In the genomic region with DNA sequence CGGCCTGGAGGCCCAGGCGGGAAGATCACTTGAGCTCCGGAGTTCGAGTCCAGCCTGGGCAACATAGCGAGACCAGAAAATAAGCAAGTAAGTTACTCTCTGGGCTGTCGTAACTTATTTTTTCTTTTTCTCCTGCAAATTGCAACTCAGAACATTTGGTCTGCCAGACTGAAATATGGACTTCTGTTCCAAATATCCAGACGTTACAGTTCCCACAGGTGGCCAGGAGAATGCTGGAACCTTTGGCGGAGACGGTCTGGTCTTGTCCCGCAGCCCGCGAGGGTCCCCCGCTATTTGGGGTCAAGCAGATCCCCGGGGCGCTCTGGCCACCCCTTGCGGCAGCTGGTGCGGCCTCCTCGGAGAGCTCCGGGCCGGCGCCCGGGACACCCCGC, we compare ENCODE assay signal across 8 cellular contexts. TPM values are rescaled to one million over a fixed set of nuclear protein-coding genes. Genes with fewer than 3 reads are reported as not detected.
A peak's percentile ranks its signal among the peaks of the same experiment; 100 is the strongest.
DNase-seq lines count a peak whose midpoint lies in the region; ATAC-seq and TF ChIP-seq lines count a peak whose summit lies in the region.

No MANE protein-coding gene starts in this region.

- ATAC-seq in activated T-cell treated with anti-CD3 and anti-CD28 coated beads, Interleukin-2, amount 50 U/mL, for 4 hours: no peak
- no peak for ATAC-seq in lung (ENCODE audit: insufficient read depth, low FRiP score)

- H3K36me3 Mint-ChIP-seq in activated T-cell treated with anti-CD3 and anti-CD28 coated beads, Interleukin-2, amount 50 U/mL, for 4 hours (ENCODE audit: insufficient read depth): no peaks in the 10 kb centered on the region
- no peaks in the 10 kb centered on the region for H3K36me3 Mint-ChIP-seq in brain

- peaks cover 0 to 4% of the 10 kb centered on the region in 2 donors for H3K4me1 ChIP-seq in lung (ENCODE audit: control insufficient read depth in 2 of 2, insufficient read depth in 2 of 2, low read length in 2 of 2)
- peaks cover 0 to 18% (median 8%) of the 10 kb centered on the region in 4 donors for H3K4me1 ChIP-seq in transverse colon

- no peak for TF ChIP-seq EP300 in transverse colon (IDR thresholded peaks at IDR 0.05; ENCODE audit: low read depth)

- H3K27ac Mint-ChIP-seq in brain: peak overlapping the region in 4 of 5 experiments; percentile 16 to 53 (median 28)

- H3K27me3 ChIP-seq in lung (ENCODE audit: control insufficient read depth, insufficient read depth) (no peaks in the 10 kb centered on the region), transverse colon (no peaks in the 10 kb centered on the region)

- WGBS in lung, 2 donors: 20% methylated on average over 22 to 23 of the region's 23 CpGs
- WGBS in transverse colon (ENCODE audit: low coverage in 1 of 2), 2 donors: 18 to 50% methylated on average over 6 to 18 of the region's 23 CpGs

- H3K4me3 Mint-ChIP-seq in activated T-cell treated with anti-CD3 and anti-CD28 coated beads, Interleukin-2, amount 50 U/mL, for 4 hours: peak overlapping the region; percentile 64
- peak overlapping the region; percentile 77 to 82 (median 79) for H3K4me3 Mint-ChIP-seq in brain

- TF ChIP-seq POLR2A in transverse colon (IDR thresholded peaks at IDR 0.05): no peak

- TF ChIP-seq CTCF in brain (conservative IDR thresholded peaks at IDR 0.05) (no peak), lung (IDR thresholded peaks at IDR 0.05; ENCODE audit: control extremely low read depth, extremely low read depth) (no peak), transverse colon (IDR thresholded peaks at IDR 0.05) (no peak)

- peaks cover 5% of the 10 kb centered on the region for H3K4me1 Mint-ChIP-seq in activated T-cell treated with anti-CD3 and anti-CD28 coated beads, Interleukin-2, amount 50 U/mL, for 4 hours (ENCODE audit: low read depth)
- H3K4me1 Mint-ChIP-seq in brain: peaks cover 32% of the 10 kb centered on the region

- H3K36me3 ChIP-seq in lung (ENCODE audit: control insufficient read depth in 2 of 2, insufficient read depth in 2 of 2, low read length in 2 of 2) (no peaks in the 10 kb centered on the region), transverse colon (no peaks in the 10 kb centered on the region)

- in situ Hi-C loops in transverse colon (cut with MboI; ENCODE audit: low pct_ligation_motif_present in 1 of 4, low pct_unique_long_range_greater_than_20kb in 1 of 4, low sequenced_read_pairs in 3 of 4): no loop called here

- H3K4me3 ChIP-seq in lung (peak overlapping the region; percentile 66), transverse colon (peak overlapping the region; percentile 21 to 89 (median 82))

- H3K27ac ChIP-seq in lung (ENCODE audit: low read depth in 1 of 2, low read length in 1 of 2) (peak overlapping the region in 1 of 2 donors; percentile 85), transverse colon (peak overlapping the region; percentile 75 to 91 (median 89))

- DNase-seq in activated T-cell treated with anti-CD3 and anti-CD28 coated beads, Interleukin-2, amount 50 U/mL, for 4 hours: no peak
- DNase-seq in activated T-cell treated with anti-CD3 and anti-CD28 coated beads, Interleukin-2, amount 50 U/mL, for 48 hours: no peak
- DNase-seq in lung (ENCODE audit: low spot score): no peak
- no peak for DNase-seq in transverse colon
- DNase-seq in NCI-H345 (lab: John Stamatoyannopoulos, UW): no peak
- no peak for DNase-seq in HCEC 1CT
- no peak for DNase-seq in DMS53 treated with DMSO at 0.1 percent for 48 hours (lab: John Stamatoyannopoulos, UW; ENCODE audit: unreplicated experiment)

- intact Hi-C loops in transverse colon (cut with DNase I; ENCODE audit: low total_unique reads): no loop called here

- no peaks in the 10 kb centered on the region for H3K9me3 ChIP-seq in lung (ENCODE audit: control insufficient read depth in 2 of 2, insufficient read depth in 1 of 2, low read length in 1 of 2)
- no peaks in the 10 kb centered on the region for H3K9me3 ChIP-seq in transverse colon

- H3K27me3 Mint-ChIP-seq in activated T-cell treated with anti-CD3 and anti-CD28 coated beads, Interleukin-2, amount 50 U/mL, for 4 hours (ENCODE audit: low read depth): peaks cover 29% of the 10 kb centered on the region
- H3K27me3 Mint-ChIP-seq in brain: peaks cover 8% of the 10 kb centered on the region

- no peaks in the 10 kb centered on the region for H3K9me3 Mint-ChIP-seq in activated T-cell treated with anti-CD3 and anti-CD28 coated beads, Interleukin-2, amount 50 U/mL, for 4 hours
- H3K9me3 Mint-ChIP-seq in brain: no peaks in the 10 kb centered on the region

RNA-seq across cellular contexts. Expression of gene PLEKHH1, which starts 0.5 kb away (rescaled TPM):
- total RNA-seq in activated T-cell treated with anti-CD3 and anti-CD28 coated beads, Interleukin-2, amount 50 U/mL, for 4 hours: 1 to 10 TPM; 1.1 to 2.3 (median 1.1) TPM
- 43.3 TPM for polyA plus RNA-seq in brain (ENCODE audit: insufficient read depth, low read depth, low replicate concordance)
- total RNA-seq in lung: 1 to 10 TPM; 2.9 to 9.3 TPM
- polyA plus RNA-seq in lung: 1 to 10 TPM in 1 of 2 donors, under 1 TPM in 1; 0.80 to 2.9 TPM
- total RNA-seq in transverse colon: 100 to 1,000 TPM in 1 of 4 donors, 10 to 100 TPM in 3; 71.1 to 123 (median 79.7) TPM

RNA-seq across cellular contexts. Expression of gene TMEM229B, which starts 44.1 kb away (rescaled TPM):
- total RNA-seq in activated T-cell treated with anti-CD3 and anti-CD28 coated beads, Interleukin-2, amount 50 U/mL, for 4 hours: 1 to 10 TPM; 3.5 to 4.9 (median 4.2) TPM
- 15.3 TPM for polyA plus RNA-seq in brain (ENCODE audit: insufficient read depth, low read depth, low replicate concordance)
- 1 to 10 TPM; 1.5 to 4.5 TPM for total RNA-seq in lung
- 1 to 10 TPM; 1.5 to 3.5 TPM for polyA plus RNA-seq in lung
- total RNA-seq in transverse colon: 10 to 100 TPM in 1 of 4 donors, 1 to 10 TPM in 3; 3.7 to 13.5 (median 7.4) TPM

Comparison
In these comparisons a context has a peak if more than half of its experiments do, and no peak if none do; other contexts are left out.
1. RNA of gene PLEKHH1, which starts 0.5 kb away (total RNA-seq): 71.1 to 123 TPM in transverse colon; 2.9 to 9.3 TPM in lung and 1.1 to 2.3 TPM in activated T-cell treated with anti-CD3 and anti-CD28 coated beads, Interleukin-2, amount 50 U/mL, for 4 hours; every median in the first group is over 4 times any median in the second.